15 cellular contexts compared by ENCODE assay signal in genomic region chr3:50585919-50586762, GRCh38. TPM values are rescaled to one million over a fixed set of nuclear protein-coding genes. Genes with fewer than 3 reads are reported as not detected.
DNase-seq lines count a peak whose midpoint lies in the region; ATAC-seq, FAIRE-seq and TF ChIP-seq lines count a peak whose summit lies in the region.
"Had no signal": no experiment of that assay in that cellular context is flagged by ENCODE, and none has a peak within 500 bp of the region (broad histone marks: within the 10 kb centered on the region; RNA-seq: fewer than 3 reads in every experiment).

No MANE protein-coding gene starts in this region.

- no peaks in the 10 kb centered on the region for H3K27me3 ChIP-seq in skeletal muscle tissue (ENCODE audit: control insufficient read depth in 3 of 3, insufficient read depth in 3 of 3, low read length in 3 of 3)
- H3K27me3 ChIP-seq in esophagus muscularis mucosa, result no peaks in the 10 kb centered on the region

- WGBS in esophagus muscularis mucosa, result 91% methylated on average over 6 of the region's 6 CpGs

- no peak for TF ChIP-seq EP300 in esophagus muscularis mucosa (IDR thresholded peaks at IDR 0.05)

- H3K4me1 Mint-ChIP-seq in activated T-cell treated with anti-CD3 and anti-CD28 coated beads, Interleukin-2, amount 50 U/mL, for 24 hours (ENCODE audit: low read depth), result peaks cover 89% of the 10 kb centered on the region
- H3K4me1 Mint-ChIP-seq in activated T-cell treated with anti-CD3 and anti-CD28 coated beads, Interleukin-2, amount 50 U/mL, for 4 hours (ENCODE audit: low read depth), result peaks cover 80% of the 10 kb centered on the region
- peaks cover 41% of the 10 kb centered on the region for H3K4me1 Mint-ChIP-seq in activated T-helper 17 cell treated with anti-CD3 and anti-CD28 coated beads, Interleukin-2, amount 50 U/mL, for 72 hours

- FAIRE-seq in GM12892 (lab: Jason Lieb, UNC), result peak; percentile 14

- peaks cover 0 to 6% (median 6%) of the 10 kb centered on the region in 3 donors for H3K36me3 ChIP-seq in skeletal muscle tissue (ENCODE audit: control insufficient read depth in 3 of 3, insufficient read depth in 3 of 3, low read length in 3 of 3)
- H3K36me3 ChIP-seq in esophagus muscularis mucosa, result peaks cover 0 to 33% (median 10%) of the 10 kb centered on the region in 4 donors
- H3K36me3 ChIP-seq: thoracic aorta had no signal

- intact Hi-C loops in esophagus muscularis mucosa (cut with DNase I), result no loop called here

- H3K9ac ChIP-seq in skeletal muscle tissue (ENCODE audit: low read depth in 1 of 3, low read length in 3 of 3), result peak overlapping the region in 2 of 3 donors; percentile 32 to 57

- no peaks in the 10 kb centered on the region for H3K9me3 Mint-ChIP-seq in activated T-cell treated with anti-CD3 and anti-CD28 coated beads, Interleukin-2, amount 50 U/mL, for 24 hours
- no peaks in the 10 kb centered on the region for H3K9me3 Mint-ChIP-seq in activated T-cell treated with anti-CD3 and anti-CD28 coated beads, Interleukin-2, amount 50 U/mL, for 4 hours
- H3K9me3 Mint-ChIP-seq in activated T-helper 17 cell treated with anti-CD3 and anti-CD28 coated beads, Interleukin-2, amount 50 U/mL, for 72 hours, result no peaks in the 10 kb centered on the region

- DNase-seq in activated T-cell treated with anti-CD3 and anti-CD28 coated beads, Interleukin-2, amount 50 U/mL, for 24 hours, result peak; percentile 62
- no peak for DNase-seq in activated T-cell treated with anti-CD3 and anti-CD28 coated beads, Interleukin-2, amount 50 U/mL, for 4 hours
- DNase-seq in GM12892 (ENCODE audit: insufficient read length) (no peak), esophagus muscularis mucosa (ENCODE audit: extremely low spot score) (no peak)
- DNase-seq: GF-D8, MV-4-11, NCI-H2107, NCI-H748 treated with DMSO at 0.1 percent for 48 hours, posterior cingulate gyrus had no signal

- H3K4me3 Mint-ChIP-seq in activated T-cell treated with anti-CD3 and anti-CD28 coated beads, Interleukin-2, amount 50 U/mL, for 24 hours, result peak overlapping the region; percentile 12
- H3K4me3 Mint-ChIP-seq in activated T-cell treated with anti-CD3 and anti-CD28 coated beads, Interleukin-2, amount 50 U/mL, for 4 hours, result no peak overlapping the region
- H3K4me3 Mint-ChIP-seq in activated T-helper 17 cell treated with anti-CD3 and anti-CD28 coated beads, Interleukin-2, amount 50 U/mL, for 72 hours, result peak overlapping the region; percentile 84

- no peak for TF ChIP-seq POLR2A in GM12892 (IDR thresholded peaks at IDR 0.05; ENCODE audit: low read depth, low read length)
- no peak for TF ChIP-seq POLR2A in esophagus muscularis mucosa (IDR thresholded peaks at IDR 0.05; ENCODE audit: low read depth)

- no peaks in the 10 kb centered on the region for H3K27me3 Mint-ChIP-seq in activated T-cell treated with anti-CD3 and anti-CD28 coated beads, Interleukin-2, amount 50 U/mL, for 24 hours
- no peaks in the 10 kb centered on the region for H3K27me3 Mint-ChIP-seq in activated T-cell treated with anti-CD3 and anti-CD28 coated beads, Interleukin-2, amount 50 U/mL, for 4 hours (ENCODE audit: low read depth)
- H3K27me3 Mint-ChIP-seq in activated T-helper 17 cell treated with anti-CD3 and anti-CD28 coated beads, Interleukin-2, amount 50 U/mL, for 72 hours, result no peaks in the 10 kb centered on the region

- ATAC-seq in activated T-cell treated with anti-CD3 and anti-CD28 coated beads, Interleukin-2, amount 50 U/mL, for 4 hours, result no peak
- ATAC-seq in activated T-helper 17 cell treated with anti-CD3 and anti-CD28 coated beads, Interleukin-2, amount 50 U/mL, for 72 hours (replicated peaks), result peak; percentile 5
- ATAC-seq in GM21529 (IDR thresholded peaks at IDR 0.05; ENCODE audit: unreplicated experiment), result no peak
- ATAC-seq in GM21619 (IDR thresholded peaks at IDR 0.05; ENCODE audit: unreplicated experiment), result no peak
- ATAC-seq: SK-N-SH treated with all-trans-retinoic acid at 6 μM for 48 hours had no signal

- H3K27ac Mint-ChIP-seq in activated T-cell treated with anti-CD3 and anti-CD28 coated beads, Interleukin-2, amount 50 U/mL, for 24 hours, result peak overlapping the region; percentile 99
- peak overlapping the region; percentile 97 for H3K27ac Mint-ChIP-seq in activated T-helper 17 cell treated with anti-CD3 and anti-CD28 coated beads, Interleukin-2, amount 50 U/mL, for 72 hours

- no peak overlapping the region for H3K27ac ChIP-seq in skeletal muscle tissue (ENCODE audit: low read depth, low read length)
- H3K27ac ChIP-seq in esophagus muscularis mucosa (replicated peaks in 1 of 4), result no peak overlapping the region
- H3K27ac ChIP-seq: thoracic aorta had no signal

- H3K36me3 Mint-ChIP-seq in activated T-cell treated with anti-CD3 and anti-CD28 coated beads, Interleukin-2, amount 50 U/mL, for 24 hours (ENCODE audit: low read depth), result peaks cover 79% of the 10 kb centered on the region
- H3K36me3 Mint-ChIP-seq in activated T-cell treated with anti-CD3 and anti-CD28 coated beads, Interleukin-2, amount 50 U/mL, for 4 hours (ENCODE audit: insufficient read depth), result peaks cover 17% of the 10 kb centered on the region
- H3K36me3 Mint-ChIP-seq in activated T-helper 17 cell treated with anti-CD3 and anti-CD28 coated beads, Interleukin-2, amount 50 U/mL, for 72 hours (ENCODE audit: low read depth), result peaks cover 68% of the 10 kb centered on the region

- H3K4me1 ChIP-seq in skeletal muscle tissue (ENCODE audit: control insufficient read depth in 3 of 3, insufficient read depth in 3 of 3, low read length in 3 of 3) (peaks cover 76 to 88% (median 80%) of the 10 kb centered on the region in 3 donors), esophagus muscularis mucosa (peaks cover 13 to 49% (median 20%) of the 10 kb centered on the region in 4 donors)

- TF ChIP-seq CTCF in esophagus muscularis mucosa (IDR thresholded peaks at IDR 0.05), result no peak

- H3K9me3 ChIP-seq in skeletal muscle tissue (ENCODE audit: control insufficient read depth in 3 of 3, low read length in 3 of 3) (no peaks in the 10 kb centered on the region), esophagus muscularis mucosa (no peaks in the 10 kb centered on the region)
- H3K9me3 ChIP-seq: thoracic aorta had no signal

- no peak overlapping the region for H3K4me3 ChIP-seq in skeletal muscle tissue (ENCODE audit: low read length in 3 of 3)
- no peak overlapping the region for H3K4me3 ChIP-seq in esophagus muscularis mucosa
- H3K4me3 ChIP-seq: thoracic aorta had no signal

RNA-seq across cellular contexts. Expression of gene HEMK1, which starts 16.8 kb away (rescaled TPM):
- total RNA-seq in activated T-cell treated with anti-CD3 and anti-CD28 coated beads, Interleukin-2, amount 50 U/mL, for 4 hours, result 10 to 100 TPM; 26.8 to 31.1 (median 27.4) TPM
- 15.1 TPM for polyA plus RNA-seq in GM12892 (2012; ENCODE audit: missing spikeins)
- 10 to 100 TPM; 47.5 to 99.2 TPM for total RNA-seq in activated T-helper 17 cell treated with anti-CD3 and anti-CD28 coated beads, Interleukin-2, amount 50 U/mL, for 72 hours
- total RNA-seq in skeletal muscle tissue, result 7.8 TPM
- total RNA-seq in esophagus muscularis mucosa, result 10 to 100 TPM in 1 of 4 donors, 1 to 10 TPM in 3; 4.6 to 10.6 (median 6.3) TPM

RNA-seq across cellular contexts. Expression of gene C3orf18, which starts 18.6 kb away (rescaled TPM):
- 10 to 100 TPM in 1 of 3 donors, 1 to 10 TPM in 2; 6.7 to 11.2 (median 9.0) TPM for total RNA-seq in activated T-cell treated with anti-CD3 and anti-CD28 coated beads, Interleukin-2, amount 50 U/mL, for 4 hours
- 1.9 TPM for polyA plus RNA-seq in GM12892 (2012; ENCODE audit: missing spikeins)
- total RNA-seq in activated T-helper 17 cell treated with anti-CD3 and anti-CD28 coated beads, Interleukin-2, amount 50 U/mL, for 72 hours, result 10 to 100 TPM; 17.3 to 50.8 TPM
- total RNA-seq in skeletal muscle tissue, result 11.5 TPM
- total RNA-seq in esophagus muscularis mucosa, result 10 to 100 TPM; 13.6 to 23.8 (median 18.9) TPM

RNA-seq across cellular contexts. Expression of gene CISH, which starts 25.4 kb away (rescaled TPM):
- total RNA-seq in activated T-cell treated with anti-CD3 and anti-CD28 coated beads, Interleukin-2, amount 50 U/mL, for 4 hours, result 100 to 1,000 TPM; 223 to 268 (median 229) TPM
- 1.3 TPM for polyA plus RNA-seq in GM12892 (2012; ENCODE audit: missing spikeins)
- total RNA-seq in activated T-helper 17 cell treated with anti-CD3 and anti-CD28 coated beads, Interleukin-2, amount 50 U/mL, for 72 hours, result 100 to 1,000 TPM; 204 to 327 TPM
- total RNA-seq in skeletal muscle tissue, result 4.7 TPM
- total RNA-seq in esophagus muscularis mucosa, result 10 to 100 TPM in 1 of 4 donors, 1 to 10 TPM in 3; 1.7 to 26.7 (median 4.4) TPM

RNA-seq across cellular contexts. Expression of gene MAPKAPK3, which starts 30.8 kb away (rescaled TPM):
- 100 to 1,000 TPM; 174 to 225 (median 210) TPM for total RNA-seq in activated T-cell treated with anti-CD3 and anti-CD28 coated beads, Interleukin-2, amount 50 U/mL, for 4 hours
- polyA plus RNA-seq in GM12892 (2012; ENCODE audit: missing spikeins), result 9.3 TPM
- 100 to 1,000 TPM in 1 of 2 donors, 10 to 100 TPM in 1; 99.8 to 131 TPM for total RNA-seq in activated T-helper 17 cell treated with anti-CD3 and anti-CD28 coated beads, Interleukin-2, amount 50 U/mL, for 72 hours
- 20.9 TPM for total RNA-seq in skeletal muscle tissue
- 10 to 100 TPM; 20.8 to 31.3 (median 27.2) TPM for total RNA-seq in esophagus muscularis mucosa

Comparison
In these comparisons a context has a peak if more than half of its experiments do, and no peak if none do; other contexts are left out.
1. RNA of gene CISH, which starts 25.4 kb away (total RNA-seq): 204 to 327 TPM in activated T-helper 17 cell treated with anti-CD3 and anti-CD28 coated beads, Interleukin-2, amount 50 U/mL, for 72 hours and 223 to 268 TPM in activated T-cell treated with anti-CD3 and anti-CD28 coated beads, Interleukin-2, amount 50 U/mL, for 4 hours; 1.7 to 26.7 TPM in esophagus muscularis mucosa and 4.7 TPM in skeletal muscle tissue (single experiment); every median in the first group is over 4 times any median in the second.